In genomic region chr4:83625807-83626206, GRCh38 we compare ENCODE assay signal across 17 cellular contexts.
DNase-seq lines count a peak whose midpoint lies in the region; ATAC-seq and TF ChIP-seq lines count a peak whose summit lies in the region.
"Had no signal": no experiment of that assay in that cellular context is flagged by ENCODE, and none has a peak within 500 bp of the region (broad histone marks: within the 10 kb centered on the region; RNA-seq: fewer than 3 reads in every experiment).

No MANE protein-coding gene starts in this region.

- POLR2A ChIA-PET in CD8-positive, alpha-beta T cell (lab: Charles Lee) = no interaction called here

- H3K14ac ChIP-seq in mesenchymal stem cell (ENCODE audit: low read length in 2 of 2) = no peak overlapping the region

- H3K27ac ChIP-seq in parathyroid adenoma (peak overlapping the region; percentile 59), thyroid gland (peak overlapping the region in 2 of 3 donors; percentile 44 to 75), mesenchymal stem cell (ENCODE audit: low read length, poor library complexity, severe bottlenecking) (no peak overlapping the region)
- no peak overlapping the region for H3K27ac ChIP-seq in CD8-positive, alpha-beta T cell (ENCODE audit: low read depth, low read length)
- H3K27ac ChIP-seq: SJCRH30 had no signal

- no peak overlapping the region for H4K8ac ChIP-seq in mesenchymal stem cell (ENCODE audit: low read length)

- H3K18ac ChIP-seq in mesenchymal stem cell (ENCODE audit: low read depth in 1 of 2, low read length in 2 of 2) = no peak overlapping the region

- H2BK5ac ChIP-seq in mesenchymal stem cell (ENCODE audit: low read depth, low read length, poor library complexity, severe bottlenecking) = no peak overlapping the region

- H2BK12ac ChIP-seq in mesenchymal stem cell (ENCODE audit: low read length in 2 of 2) = no peak overlapping the region

- ATAC-seq in Right ventricle myocardium superior (ENCODE audit: poor library complexity) (peak; percentile 70), left ventricle myocardium superior (peak; percentile 81), HG03439 (IDR thresholded peaks at IDR 0.05; ENCODE audit: unreplicated experiment) (no peak)
- no peak for ATAC-seq in CD8-positive, alpha-beta T cell
- ATAC-seq: GM12878, Panc1 had no signal

- peaks cover 15% of the 10 kb centered on the region for H3K27me3 Mint-ChIP-seq in CD8-positive, alpha-beta T cell (ENCODE audit: low read depth)

- H3K27me3 ChIP-seq in parathyroid adenoma (ENCODE audit: control insufficient read depth, insufficient read depth, low read length) = no peaks in the 10 kb centered on the region
- H3K27me3 ChIP-seq in thyroid gland = no peaks in the 10 kb centered on the region
- H3K27me3 ChIP-seq in mesenchymal stem cell (ENCODE audit: control insufficient read depth in 1 of 2, insufficient read depth in 1 of 2, low read length in 2 of 2) = no peaks in the 10 kb centered on the region
- no peaks in the 10 kb centered on the region for H3K27me3 ChIP-seq in CD8-positive, alpha-beta T cell (ENCODE audit: insufficient read depth, low read length)
- H3K27me3 ChIP-seq: BE2C, SJCRH30 had no signal

- H3K4me1 Mint-ChIP-seq in CD8-positive, alpha-beta T cell (ENCODE audit: low read depth) = no peaks in the 10 kb centered on the region
- H3K4me1 Mint-ChIP-seq: IgD-negative memory B cell had no signal

- peaks cover 3% of the 10 kb centered on the region for H3K36me3 Mint-ChIP-seq in CD8-positive, alpha-beta T cell

- TF ChIP-seq CTCF in parathyroid adenoma (IDR thresholded peaks at IDR 0.05) (no peak), thyroid gland (IDR thresholded peaks at IDR 0.05) (no peak)
- no peak for TF ChIP-seq CTCF in CD8-positive, alpha-beta T cell (IDR thresholded peaks at IDR 0.05)

- H2BK120ac ChIP-seq in mesenchymal stem cell (ENCODE audit: low read depth, low read length) = no peak overlapping the region

- no peak for DNase-seq in Right ventricle myocardium superior
- DNase-seq in left ventricle myocardium superior = no peak
- DNase-seq in thyroid gland = no peak
- no peak for DNase-seq in mesenchymal stem cell
- no peak for DNase-seq in CD8-positive, alpha-beta T cell
- DNase-seq: BE2C, DND-41, Karpas-422, NCI-H187, NCI-H510A treated with DMSO at 0.1 percent for 48 hours, NCI-H748 treated with DMSO at 0.1 percent for 48 hours, SJCRH30 had no signal

- peaks cover 15% of the 10 kb centered on the region for H3K9me3 Mint-ChIP-seq in CD8-positive, alpha-beta T cell

- H3K4me2 ChIP-seq in parathyroid adenoma (ENCODE audit: low read length) = peak overlapping the region; percentile 25
- no peak overlapping the region for H3K4me2 ChIP-seq in mesenchymal stem cell (ENCODE audit: low read length, poor library complexity, severe bottlenecking)

- WGBS in thyroid gland, 2 donors = 74 to 97% methylated on average over 1 of the region's 1 CpG
- WGBS in mesenchymal stem cell = no CpG with 5 or more reads among the region's 1 CpG

- H3K23ac ChIP-seq in mesenchymal stem cell (ENCODE audit: low read length in 2 of 2) = no peak overlapping the region

- H3K4me1 ChIP-seq in parathyroid adenoma (no peaks in the 10 kb centered on the region), thyroid gland (peaks cover 17% of the 10 kb centered on the region in 2 donors), mesenchymal stem cell (ENCODE audit: control insufficient read depth, insufficient read depth, low read depth, low read length) (peaks cover 2% of the 10 kb centered on the region)
- no peaks in the 10 kb centered on the region for H3K4me1 ChIP-seq in CD8-positive, alpha-beta T cell (ENCODE audit: insufficient read depth, low read length)
- H3K4me1 ChIP-seq: SJCRH30 had no signal

- no peak overlapping the region for H3K4me3 ChIP-seq in parathyroid adenoma (ENCODE audit: low read depth, low read length)
- H3K4me3 ChIP-seq in thyroid gland (replicated peaks in 1 of 3) = no peak overlapping the region
- no peak overlapping the region for H3K4me3 ChIP-seq in mesenchymal stem cell (ENCODE audit: insufficient read depth in 1 of 2, low read depth in 1 of 2, low read length in 2 of 2)
- no peak overlapping the region for H3K4me3 ChIP-seq in CD8-positive, alpha-beta T cell (ENCODE audit: low read depth, low read length)
- H3K4me3 ChIP-seq: GM12878, SJCRH30 had no signal

- TF ChIP-seq POLR2A in thyroid gland (IDR thresholded peaks at IDR 0.05) = no peak

- H3K36me3 ChIP-seq in parathyroid adenoma (ENCODE audit: control insufficient read depth, insufficient read depth, low read length) (no peaks in the 10 kb centered on the region), thyroid gland (no peaks in the 10 kb centered on the region), mesenchymal stem cell (ENCODE audit: control insufficient read depth in 1 of 2, insufficient read depth in 2 of 2, low read depth in 1 of 2, low read length in 2 of 2) (no peaks in the 10 kb centered on the region)
- no peaks in the 10 kb centered on the region for H3K36me3 ChIP-seq in CD8-positive, alpha-beta T cell (ENCODE audit: insufficient read depth, low read length)
- H3K36me3 ChIP-seq: BE2C, SJCRH30 had no signal

- CTCF ChIA-PET in CD8-positive, alpha-beta T cell (lab: Charles Lee) = no interaction called here

- H3K9me3 ChIP-seq in parathyroid adenoma (ENCODE audit: control insufficient read depth, low read length) (no peaks in the 10 kb centered on the region), thyroid gland (no peaks in the 10 kb centered on the region), mesenchymal stem cell (ENCODE audit: control insufficient read depth, low read length) (peaks cover 9% of the 10 kb centered on the region)
- peaks cover 6% of the 10 kb centered on the region for H3K9me3 ChIP-seq in CD8-positive, alpha-beta T cell (ENCODE audit: low read length)
- H3K9me3 ChIP-seq: BE2C had no signal

- H3K79me2 ChIP-seq in parathyroid adenoma = no peaks in the 10 kb centered on the region

- H3K4ac ChIP-seq in mesenchymal stem cell (ENCODE audit: low read depth in 1 of 2, low read length in 2 of 2) = no peak overlapping the region

- intact Hi-C loops in Right ventricle myocardium superior (cut with DNase I) (no loop called here), left ventricle myocardium superior (cut with micrococcal nuclease) (no loop called here), thyroid gland (cut with DNase I) (no loop called here)
- intact Hi-C loops in CD8-positive, alpha-beta T cell (cut with DNase I, micrococcal nuclease) = no loop called here

- H2BK15ac ChIP-seq in mesenchymal stem cell (ENCODE audit: low read depth, poor library complexity, severe bottlenecking) = no peak overlapping the region

- H4K91ac ChIP-seq in mesenchymal stem cell (ENCODE audit: low read length) = no peak overlapping the region

- H2AFZ ChIP-seq in parathyroid adenoma = no peak overlapping the region
- H2AFZ ChIP-seq in mesenchymal stem cell (ENCODE audit: low read depth, low read length) = no peak overlapping the region

- H3K4me3 Mint-ChIP-seq in CD8-positive, alpha-beta T cell = no peak overlapping the region
- H3K4me3 Mint-ChIP-seq: IgD-negative memory B cell had no signal

- H3K27ac Mint-ChIP-seq in CD8-positive, alpha-beta T cell = no peak overlapping the region
- H3K27ac Mint-ChIP-seq: IgD-negative memory B cell had no signal

- no peaks in the 10 kb centered on the region for H3K79me1 ChIP-seq in mesenchymal stem cell (replicated peaks; ENCODE audit: low read length, poor library complexity, severe bottlenecking)

- no peak overlapping the region for H3K9ac ChIP-seq in parathyroid adenoma
- H3K9ac ChIP-seq in mesenchymal stem cell (ENCODE audit: low read length) = no peak overlapping the region

- H2AK5ac ChIP-seq in mesenchymal stem cell (ENCODE audit: low read length, severe bottlenecking) = no peak overlapping the region

Comparison
In these comparisons a context has a peak if more than half of its experiments do, and no peak if none do; other contexts are left out.
1. ATAC-seq: peak in Right ventricle myocardium superior (single experiment) and left ventricle myocardium superior (single experiment); none in CD8-positive, alpha-beta T cell (single experiment) and HG03439 (single experiment).
2. H3K27ac ChIP-seq: peak in parathyroid adenoma (single experiment) and thyroid gland (2 of 3); none in mesenchymal stem cell (single experiment) and CD8-positive, alpha-beta T cell (single experiment).